ENCODE assay signal across 8 cellular contexts in genomic region chr18:623760-624620, GRCh38. TPM values are rescaled to one million over a fixed set of nuclear protein-coding genes. Genes with fewer than 3 reads are reported as not detected.
DNase-seq lines count a peak whose midpoint lies in the region; ATAC-seq and TF ChIP-seq lines count a peak whose summit lies in the region.

No MANE protein-coding gene starts in this region.

- H4K20me1 ChIP-seq in DOHH2 (ENCODE audit: control insufficient read depth, insufficient read depth, low read depth, low read length) = no peaks in the 10 kb centered on the region

- H3K9me3 ChIP-seq in DOHH2 (ENCODE audit: control insufficient read depth, insufficient read depth, low read length) = no peaks in the 10 kb centered on the region
- no peaks in the 10 kb centered on the region for H3K9me3 ChIP-seq in lower lobe of right lung

- H3K4me3 ChIP-seq in DOHH2 (ENCODE audit: low read length) = no peak overlapping the region
- no peak overlapping the region for H3K4me3 ChIP-seq in coronary artery
- no peak overlapping the region for H3K4me3 ChIP-seq in lower lobe of right lung

- no peaks in the 10 kb centered on the region for H3K36me3 Mint-ChIP-seq in activated CD4-positive, alpha-beta T cell treated with anti-CD3 and anti-CD28 coated beads, Interleukin-2, amount 10 ng/mL, durations not matched to agents 24 days and 14 days (ENCODE audit: low read depth)

- no peak overlapping the region for H3K4me3 Mint-ChIP-seq in activated CD4-positive, alpha-beta T cell treated with anti-CD3 and anti-CD28 coated beads, Interleukin-2, amount 10 ng/mL, durations not matched to agents 24 days and 14 days

- no peaks in the 10 kb centered on the region for H3K79me2 ChIP-seq in DOHH2 (ENCODE audit: control insufficient read depth, low read length)

- H3K27me3 Mint-ChIP-seq in activated CD4-positive, alpha-beta T cell treated with anti-CD3 and anti-CD28 coated beads, Interleukin-2, amount 10 ng/mL, durations not matched to agents 24 days and 14 days = peaks cover 41% of the 10 kb centered on the region

- no peaks in the 10 kb centered on the region for H3F3A ChIP-seq in DOHH2 (ENCODE audit: control insufficient read depth, insufficient read depth)

- intact Hi-C loops in activated CD4-positive, alpha-beta T cell treated with anti-CD3 and anti-CD28 coated beads, Interleukin-2, amount 10 ng/mL, durations not matched to agents 24 days and 14 days (cut with micrococcal nuclease) = loop anchor here (1.0 to 5.0 kb wide), 4 partner anchors 33 to 215 kb away; partner anchors contain the start of genes ENOSF1 and TYMS
- intact Hi-C loops in lower lobe of right lung (cut with DNase I) = loop anchor here (10.0 kb wide), 1 partner anchor 211 kb away; no protein-coding TSS in a partner anchor

- no peaks in the 10 kb centered on the region for H3K36me3 ChIP-seq in DOHH2 (ENCODE audit: control insufficient read depth, low read length)
- no peaks in the 10 kb centered on the region for H3K36me3 ChIP-seq in lower lobe of right lung

- DNase-seq in NCI-H510A (lab: John Stamatoyannopoulos, UW) = peak; percentile 59
- DNase-seq in activated CD4-positive, alpha-beta T cell treated with anti-CD3 and anti-CD28 coated beads, Interleukin-2, amount 10 ng/mL, durations not matched to agents 24 days and 14 days = peak; percentile 89
- no peak for DNase-seq in coronary artery (ENCODE audit: low spot score)
- peak; percentile 68 for DNase-seq in lower lobe of right lung
- peak; percentile 37 for DNase-seq in stimulated activated CD8-positive, alpha-beta memory T cell treated with anti-CD3 and anti-CD28 coated beads, Interleukin-12 subunit alpha, Interleukin-12 subunit beta, amount 100 ng/mL, for 1 hour (ENCODE audit: low read depth)
- no peak for DNase-seq in cerebellar nuclear complex (lab: John Stamatoyannopoulos, UW)

- no peak overlapping the region for H3K27ac Mint-ChIP-seq in activated CD4-positive, alpha-beta T cell treated with anti-CD3 and anti-CD28 coated beads, Interleukin-2, amount 10 ng/mL, durations not matched to agents 24 days and 14 days

- TF ChIP-seq CTCF in DOHH2 (IDR thresholded peaks at IDR 0.05; ENCODE audit: low read depth, low read length, poor library complexity, severe bottlenecking) (peak; percentile 55), coronary artery (IDR thresholded peaks at IDR 0.05) (peak; percentile 33), lower lobe of right lung (IDR thresholded peaks at IDR 0.05) (peak; percentile 77)

- 0 out of 2 replicates have a peak, but pooled peaks cover 3% of the 10 kb centered on the region for H3K27me3 ChIP-seq in DOHH2 (ENCODE audit: control insufficient read depth, low read length)
- no peaks in the 10 kb centered on the region for H3K27me3 ChIP-seq in lower lobe of right lung (ENCODE audit: low read depth)

- no peak overlapping the region for H3K27ac ChIP-seq in DOHH2 (ENCODE audit: low read depth, low read length)
- H3K27ac ChIP-seq in coronary artery = no peak overlapping the region
- H3K27ac ChIP-seq in lower lobe of right lung = no peak overlapping the region

- ATAC-seq in HG02852 (IDR thresholded peaks at IDR 0.05; ENCODE audit: unreplicated experiment) (peak; percentile 59), lower lobe of right lung (peak; percentile 81)

- H3K9me3 Mint-ChIP-seq in activated CD4-positive, alpha-beta T cell treated with anti-CD3 and anti-CD28 coated beads, Interleukin-2, amount 10 ng/mL, durations not matched to agents 24 days and 14 days = no peaks in the 10 kb centered on the region

- H3K4me1 Mint-ChIP-seq in activated CD4-positive, alpha-beta T cell treated with anti-CD3 and anti-CD28 coated beads, Interleukin-2, amount 10 ng/mL, durations not matched to agents 24 days and 14 days = peaks cover 2% of the 10 kb centered on the region

- H3K4me1 ChIP-seq in DOHH2 (ENCODE audit: control insufficient read depth, low read length) (no peaks in the 10 kb centered on the region), lower lobe of right lung (no peaks in the 10 kb centered on the region)

- H3K4me2 ChIP-seq in DOHH2 (ENCODE audit: low read length) = no peak overlapping the region

- no peaks in the 10 kb centered on the region for H3K9me2 ChIP-seq in DOHH2 (replicated peaks; ENCODE audit: control insufficient read depth, low read length)

RNA-seq across cellular contexts. Expression of gene CLUL1, which starts 27.2 kb away (rescaled TPM):
- not detected in 2 replicates for total RNA-seq in activated CD4-positive, alpha-beta T cell treated with anti-CD3 and anti-CD28 coated beads, Interleukin-2, amount 10 ng/mL, durations not matched to agents 24 days and 14 days
- total RNA-seq in lower lobe of right lung = 2.0 TPM

RNA-seq across cellular contexts. Expression of gene TYMS, which starts 33.5 kb away (rescaled TPM):
- 269 and 276 TPM in 2 replicates for total RNA-seq in activated CD4-positive, alpha-beta T cell treated with anti-CD3 and anti-CD28 coated beads, Interleukin-2, amount 10 ng/mL, durations not matched to agents 24 days and 14 days
- 6.4 TPM for total RNA-seq in lower lobe of right lung

RNA-seq across cellular contexts. Expression of gene CETN1, which starts 43.8 kb away (rescaled TPM):
- total RNA-seq in activated CD4-positive, alpha-beta T cell treated with anti-CD3 and anti-CD28 coated beads, Interleukin-2, amount 10 ng/mL, durations not matched to agents 24 days and 14 days = not detected in 2 replicates
- total RNA-seq in lower lobe of right lung = not detected

Comparison
In these comparisons a context has a peak if more than half of its experiments do, and no peak if none do; other contexts are left out.
1. DNase-seq: peak in NCI-H510A (single experiment), activated CD4-positive, alpha-beta T cell treated with anti-CD3 and anti-CD28 coated beads, Interleukin-2, amount 10 ng/mL, durations not matched to agents 24 days and 14 days (single experiment), lower lobe of right lung (single experiment) and stimulated activated CD8-positive, alpha-beta memory T cell treated with anti-CD3 and anti-CD28 coated beads, Interleukin-12 subunit alpha, Interleukin-12 subunit beta, amount 100 ng/mL, for 1 hour (single experiment); none in coronary artery (single experiment) and cerebellar nuclear complex (0 of 2).
2. RNA of gene TYMS, which starts 33.5 kb away (total RNA-seq): 269 to 276 TPM in activated CD4-positive, alpha-beta T cell treated with anti-CD3 and anti-CD28 coated beads, Interleukin-2, amount 10 ng/mL, durations not matched to agents 24 days and 14 days; 6.4 TPM in lower lobe of right lung (single experiment); every median in the first group is over 10 times any median in the second.
3. Peak in every context shown above with its lines, with median percentiles within 50 percentile points of each other: CTCF ChIP-seq.